ENCODE assay signal across 8 cellular contexts in the genomic region with DNA sequence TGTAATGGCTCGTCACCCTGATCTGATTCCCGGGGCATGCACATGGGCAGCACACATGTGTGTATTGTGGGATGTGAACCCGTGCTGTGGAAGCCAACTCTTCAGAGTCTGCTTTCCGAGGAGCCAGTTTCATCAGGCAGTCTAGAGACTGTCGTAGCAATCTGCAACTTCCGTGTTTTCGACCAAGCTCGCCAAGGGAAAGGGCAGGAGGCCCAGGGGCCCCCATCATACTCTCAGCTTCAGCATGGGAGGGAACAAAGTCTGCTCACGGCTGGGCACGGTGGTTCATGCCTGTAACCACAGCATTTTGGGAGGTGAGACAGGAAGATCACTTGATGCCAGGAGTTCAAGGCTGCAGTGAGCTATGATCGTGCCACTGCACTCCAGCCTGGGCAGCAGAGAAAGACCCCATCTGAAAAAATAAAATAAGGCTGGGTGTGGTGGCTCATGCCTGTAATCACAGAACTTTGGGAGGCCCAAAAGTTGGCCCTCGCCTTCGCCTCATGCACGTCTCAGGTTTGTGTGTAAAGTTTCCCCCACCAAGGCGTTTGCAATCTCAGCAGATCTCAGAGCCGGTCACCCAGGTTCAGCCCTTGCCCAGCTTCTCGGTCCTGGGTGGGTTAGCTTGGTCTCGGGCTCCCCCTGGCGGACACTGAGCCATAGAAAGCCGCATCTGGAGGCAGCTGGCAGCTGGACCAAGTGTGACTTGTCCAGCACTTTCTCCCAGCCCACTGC. TPM values are rescaled to one million over a fixed set of nuclear protein-coding genes. Genes with fewer than 3 reads are reported as not detected.
DNase-seq lines count a peak whose midpoint lies in the region; ATAC-seq and TF ChIP-seq lines count a peak whose summit lies in the region.

No MANE protein-coding gene starts in this region.

- TF ChIP-seq POLR2A in thyroid gland (IDR thresholded peaks at IDR 0.05): no peak

- H3K4me3 ChIP-seq in LNCaP clone FGC (ENCODE audit: low read depth, low read length) (no peak overlapping the region), thyroid gland (replicated peaks in 1 of 3) (no peak overlapping the region)

- peak; percentile 83 for DNase-seq in EH (ENCODE audit: low read depth)
- DNase-seq in LNCaP clone FGC (ENCODE audit: low read depth): peak; percentile 60
- DNase-seq in activated naive CD4-positive, alpha-beta T cell treated with Interleukin-2 at 50 U/mL for 16 hours: peak; percentile 85
- peak; percentile 69 for DNase-seq in germinal center (ENCODE audit: low spot score)
- peak; percentile 96 for DNase-seq in osteocyte (ENCODE audit: extremely low spot score, unreplicated experiment)
- DNase-seq in thyroid gland: peak; percentile 91 to 94

- H3K36me3 ChIP-seq in thyroid gland: no peaks in the 10 kb centered on the region

- no peaks in the 10 kb centered on the region for H3K27me3 ChIP-seq in thyroid gland

- TF ChIP-seq CTCF in LNCaP clone FGC (IDR thresholded peaks at IDR 0.05; ENCODE audit: control insufficient read depth, extremely low read depth, insufficient read depth): peak; percentile 94
- TF ChIP-seq CTCF in osteocyte (IDR thresholded peaks at IDR 0.05): peak; percentile 94
- peak; percentile 63 to 92 (median 86) for TF ChIP-seq CTCF in thyroid gland (IDR thresholded peaks at IDR 0.05)

- no peaks in the 10 kb centered on the region for H3K9me3 Mint-ChIP-seq in osteocyte (ENCODE audit: unreplicated experiment)

- H3K4me3 Mint-ChIP-seq in osteocyte (ENCODE audit: unreplicated experiment): no peak overlapping the region

- peaks cover 0 to 6% of the 10 kb centered on the region in 2 donors for H3K4me1 ChIP-seq in thyroid gland

- ATAC-seq in SK-N-SH treated with all-trans-retinoic acid at 6 μM for 48 hours (peak; percentile 91), HG03432 (IDR thresholded peaks at IDR 0.05; ENCODE audit: unreplicated experiment) (no peak)

- peaks cover 17% of the 10 kb centered on the region for H3K4me1 Mint-ChIP-seq in osteocyte (ENCODE audit: unreplicated experiment)

- no peaks in the 10 kb centered on the region for H3K36me3 Mint-ChIP-seq in osteocyte (ENCODE audit: unreplicated experiment)

- no peak overlapping the region for H3K27ac Mint-ChIP-seq in osteocyte (ENCODE audit: unreplicated experiment)

- intact Hi-C loops in thyroid gland (cut with DNase I): loop anchor here (5.0 kb wide), 1 partner anchor 203 kb away; no protein-coding TSS in a partner anchor

- WGBS in thyroid gland, 2 donors: 45 to 63% methylated on average over 15 to 20 of the region's 20 CpGs

- H3K9me3 ChIP-seq in thyroid gland: no peaks in the 10 kb centered on the region

- no peaks in the 10 kb centered on the region for H3K27me3 Mint-ChIP-seq in osteocyte (ENCODE audit: unreplicated experiment)

- H3K27ac ChIP-seq in thyroid gland: no peak overlapping the region

TF ChIP-seq in SK-N-SH treated with all-trans-retinoic acid at 6 μM for 48 hours, 23 proteins besides CTCF, POLR2A, EP300 and RAD21:
- TF ChIP-seq ARNTL (CRISPR knock-in tag; IDR thresholded peaks at IDR 0.05; ENCODE audit: borderline replicate concordance, low read depth): no peak
- peak; percentile 33; the same call in 1 of the 2 replicates for TF ChIP-seq TCF4 (CRISPR knock-in tag; IDR thresholded peaks at IDR 0.05; ENCODE audit: borderline replicate concordance)

RNA-seq across cellular contexts. Expression of a gene that starts 48.5 kb away (rescaled TPM):
- 6.9 and 7.0 TPM in 2 replicates for total RNA-seq in osteocyte
- total RNA-seq in thyroid gland: 10 to 100 TPM; 10.6 to 16.6 (median 14.7) TPM
